ENCODE assay signal across 35 cellular contexts in the genomic region with DNA sequence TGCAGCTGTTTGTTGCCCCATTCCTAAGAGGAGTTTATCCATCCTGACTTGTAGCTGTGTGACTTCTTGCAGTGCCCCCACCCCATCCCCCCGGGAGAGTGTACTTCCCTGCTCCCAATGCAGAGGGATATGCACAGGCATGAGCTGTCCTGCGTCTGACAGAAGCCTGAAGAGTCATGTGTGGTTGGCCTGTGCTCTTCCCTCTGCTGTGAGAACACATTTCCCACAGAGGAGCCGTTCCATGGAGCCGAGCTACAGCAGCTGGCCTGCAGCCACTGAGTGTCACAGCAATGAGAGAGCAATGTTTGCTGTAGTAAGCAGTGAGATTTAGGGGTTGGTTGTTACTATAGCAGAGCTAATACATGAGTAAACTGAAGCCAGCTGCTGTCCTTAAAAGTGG. TPM values are rescaled to one million over a fixed set of nuclear protein-coding genes. Genes with fewer than 3 reads are reported as not detected.
A peak's percentile ranks its signal among the peaks of the same experiment; 100 is the strongest.
DNase-seq lines count a peak whose midpoint lies in the region; ATAC-seq, FAIRE-seq and TF ChIP-seq lines count a peak whose summit lies in the region.
"Had no signal": no experiment of that assay in that cellular context is flagged by ENCODE, and none has a peak within 500 bp of the region (broad histone marks: within the 10 kb centered on the region; RNA-seq: fewer than 3 reads in every experiment).

No MANE protein-coding gene starts in this region.

- no peak overlapping the region for H3K9ac ChIP-seq in HepG2 (ENCODE audit: insufficient read depth, low read depth, low read length)
- H3K9ac ChIP-seq: BLaER1 had no signal

- intact Hi-C loops in HepG2 (cut with micrococcal nuclease; ENCODE audit: unreplicated experiment) (no loop called here), right lobe of liver (cut with DNase I) (no loop called here), gastrocnemius medialis (cut with DNase I; ENCODE audit: low total_unique reads) (no loop called here)

- H3K4me3 ChIP-seq in HepG2 (replicated peaks in 1 of 3; ENCODE audit: insufficient read depth in 1 of 3, low read depth in 2 of 3, low read length in 3 of 3) (no peak overlapping the region), right lobe of liver (no peak overlapping the region), astrocyte of the spinal cord (ENCODE audit: low read depth, low read length) (no peak overlapping the region), gastrocnemius medialis (no peak overlapping the region)
- H3K4me3 ChIP-seq: ascending aorta, BLaER1, gastroesophageal sphincter, hepatocyte, uterus had no signal

- H3K27me3 ChIP-seq in HepG2 (ENCODE audit: control insufficient read depth in 1 of 2, insufficient read depth in 2 of 2, low read length in 2 of 2) (no peaks in the 10 kb centered on the region), right lobe of liver (no peaks in the 10 kb centered on the region), gastrocnemius medialis (no peaks in the 10 kb centered on the region)
- H3K27me3 ChIP-seq: ascending aorta, BLaER1, gastroesophageal sphincter, hepatocyte, uterus had no signal

- H3K27ac ChIP-seq in HepG2 (ENCODE audit: extremely low read length, insufficient read depth, low read length) (no peak overlapping the region), right lobe of liver (no peak overlapping the region), gastrocnemius medialis (no peak overlapping the region)
- H3K27ac ChIP-seq: ascending aorta, BLaER1, gastroesophageal sphincter, hepatocyte, uterus had no signal

- H4K20me1 ChIP-seq in HepG2 (ENCODE audit: insufficient read depth, low read length), result peaks cover 2% of the 10 kb centered on the region; the same call in 1 of the 2 replicates

- in situ Hi-C loops in HepG2 (cut with HindIII; ENCODE audit: extremely low pct_ligation_motif_present, low pct_unique_long_range_greater_than_20kb) (no loop called here), astrocyte of the spinal cord (cut with HindIII; ENCODE audit: low sequenced_read_pairs) (no loop called here), gastrocnemius medialis (cut with MboI; ENCODE audit: low sequenced_read_pairs in 4 of 4) (no loop called here)

- TF ChIP-seq POLR2A in HepG2 (IDR thresholded peaks at IDR 0.05; ENCODE audit: insufficient read depth in 1 of 2, low read depth in 2 of 2, low read length in 2 of 2) (no peak), right lobe of liver (IDR thresholded peaks at IDR 0.05) (no peak), gastrocnemius medialis (IDR thresholded peaks at IDR 0.05) (no peak)

- H3K79me2 ChIP-seq in HepG2 (ENCODE audit: insufficient read depth, low read length), result no peaks in the 10 kb centered on the region
- H3K79me2 ChIP-seq: hepatocyte had no signal

- peaks cover 30 to 50% of the 10 kb centered on the region in 2 experiments for H3K36me3 ChIP-seq in HepG2 (replicated peaks in 1 of 2; ENCODE audit: control insufficient read depth in 1 of 2, insufficient read depth in 2 of 2, low read length in 2 of 2)
- peaks cover 0 to 51% (median 20%) of the 10 kb centered on the region in 4 donors for H3K36me3 ChIP-seq in right lobe of liver
- peaks cover 0 to 65% of the 10 kb centered on the region in 2 donors for H3K36me3 ChIP-seq in gastrocnemius medialis
- H3K36me3 ChIP-seq: uterus had no signal

- 93% methylated on average over 4 of the region's 4 CpGs for WGBS in HepG2 (ENCODE audit: low lambda C conversion rate)
- WGBS in right lobe of liver (ENCODE audit: insufficient coverage, low coverage, low lambda C conversion rate, missing lambda C conversion rate), result no CpG with 5 or more reads among the region's 4 CpGs

- CTCF ChIA-PET in HepG2 (lab: Yijun Ruan, JAX; ENCODE audit: low intra/inter-chr PET ratio, low total read pairs), result no interaction called here

- DNase-seq in HepG2 (ENCODE audit: low spot score) (no peak), right lobe of liver (no peak), astrocyte of the spinal cord (ENCODE audit: low read depth, low spot score) (peak; percentile 47), iris pigment epithelial cell (ENCODE audit: low read depth) (peak; percentile 37), NCI-H1092 treated with DMSO at 0.1 percent for 48 hours (lab: John Stamatoyannopoulos, UW) (no peak), GM19238 (ENCODE audit: insufficient read length, low spot score) (no peak), gastrocnemius medialis (no peak)
- DNase-seq: activated B cell treated with CpG ODN at 0.5 μM for 24 hours; activated CD4-positive, alpha-beta T cell treated with anti-CD3 and anti-CD28 coated beads, Interleukin-2, amount 50 U/mL, for 1 hour; activated gamma-delta T cell; activated naive CD8-positive, alpha-beta T cell treated with anti-CD3 and anti-CD28 coated beads, Interleukin-2, amount 10 ng/mL, durations not matched to agents 7 days and 5 days; activated T-cell treated with anti-CD3 and anti-CD28 coated beads, Interleukin-2, amount 50 U/mL, for 4 hours; dermis blood vessel endothelial cell; DMS 273 treated with DMSO at 0.1 percent for 48 hours; HCEC 1CT; Karpas-422; left cardiac atrium; NCI-H1436 treated with DMSO at 0.1 percent for 48 hours; NCI-H446 treated with DMSO at 0.1 percent for 48 hours; RPMI8226; stimulated activated CD4-positive, alpha-beta T cell treated with anti-CD3 and anti-CD28 coated beads, Interleukin-12 subunit alpha, Interleukin-12 subunit beta, amount 100 ng/mL, for 4 hours; stimulated activated CD4-positive, alpha-beta T cell treated with anti-CD3 and anti-CD28 coated beads, Interleukin-2, amount 100 ng/mL, for 48 hours; stimulated activated naive CD8-positive, alpha-beta T cell treated with anti-CD3 and anti-CD28 coated beads, Interleukin-15, amount 100 ng/mL, for 72 hours; T-cell; uterus had no signal

- TF ChIP-seq RAD21 in HepG2 (CRISPR knock-in tag; IDR thresholded peaks at IDR 0.05), result no peak

- no peak for TF ChIP-seq CTCF in HepG2 (CRISPR knock-in tag; IDR thresholded peaks at IDR 0.05)
- TF ChIP-seq CTCF in right lobe of liver (IDR thresholded peaks at IDR 0.05), result no peak
- TF ChIP-seq CTCF in astrocyte of the spinal cord (IDR thresholded peaks at IDR 0.05; ENCODE audit: low read depth, low read length), result no peak
- no peak for TF ChIP-seq CTCF in gastrocnemius medialis (IDR thresholded peaks at IDR 0.05 in 4 of 5, conservative IDR thresholded peaks at IDR 0.05 in 1 of 5)

- POLR2A ChIA-PET in HepG2 (lab: Yijun Ruan, JAX), result no interaction called here

- H2AFZ ChIP-seq in HepG2 (ENCODE audit: low read length), result no peak overlapping the region
- H2AFZ ChIP-seq: hepatocyte had no signal

- H3K9me3 ChIP-seq in HepG2 (ENCODE audit: low read length) (no peaks in the 10 kb centered on the region), right lobe of liver (no peaks in the 10 kb centered on the region), gastrocnemius medialis (no peaks in the 10 kb centered on the region)
- H3K9me3 ChIP-seq: ascending aorta, BLaER1, gastroesophageal sphincter, uterus had no signal

- no peak overlapping the region for H3K4me2 ChIP-seq in HepG2 (ENCODE audit: low read depth, low read length)
- H3K4me2 ChIP-seq: BLaER1, hepatocyte had no signal

- ATAC-seq in HepG2 (no peak), right lobe of liver (no peak), GM21529 (IDR thresholded peaks at IDR 0.05; ENCODE audit: unreplicated experiment) (no peak), gastrocnemius medialis (no peak)
- ATAC-seq: activated T-cell treated with anti-CD3 and anti-CD28 coated beads, Interleukin-2, amount 50 U/mL, for 4 hours; esophagus mucosa; gastroesophageal sphincter; stimulated activated naive CD8-positive, alpha-beta T cell treated with anti-CD3 and anti-CD28 coated beads, Interleukin-15, amount 100 ng/mL, for 72 hours; T-cell had no signal

- BruUV-seq in HepG2 (replicated peaks; lab: Mats Ljungman, UMichigan), result TSS peak; percentile 33

- no peaks in the 10 kb centered on the region for H3K4me1 ChIP-seq in HepG2 (ENCODE audit: insufficient read depth, low read length)
- H3K4me1 ChIP-seq in right lobe of liver, result no peaks in the 10 kb centered on the region
- H3K4me1 ChIP-seq in gastrocnemius medialis, result no peaks in the 10 kb centered on the region
- H3K4me1 ChIP-seq: ascending aorta, BLaER1, gastroesophageal sphincter, uterus had no signal

- TF ChIP-seq EP300 in HepG2 (IDR thresholded peaks at IDR 0.05; ENCODE audit: low read depth in 2 of 2, low read length in 2 of 2) (no peak), HepG2 (CRISPR knock-in tag; IDR thresholded peaks at IDR 0.05; ENCODE audit: borderline replicate concordance) (no peak)

- FAIRE-seq in HepG2 (lab: Jason Lieb, UNC), result no peak
- FAIRE-seq: GM12892 had no signal

RNA-seq across cellular contexts. Expression of a gene that starts 22.1 kb away (rescaled TPM):
- 4.6 and 5.5 TPM in 2 replicates for total RNA-seq in HepG2 (2016; rRNA removed; fragmentation: Illumina TruSeq; extraction: Trizol)
- total RNA-seq in HepG2 (2016; cell fraction: cytosol; rRNA removed; fragmentation: Illumina TruSeq; extraction: Trizol; ENCODE audit: low read depth), result 0.88 and 1.0 TPM in 2 replicates
- total RNA-seq in HepG2 (2016; cell fraction: insoluble cytoplasmic fraction; rRNA removed; fragmentation: Illumina TruSeq; extraction: Trizol), result 5.2 and 6.0 TPM in 2 replicates
- total RNA-seq in HepG2 (2016; cell fraction: membrane; rRNA removed; fragmentation: Illumina TruSeq; extraction: Trizol), result 2.7 and 3.2 TPM in 2 replicates
- total RNA-seq in HepG2 (2016; cell fraction: nucleus; rRNA removed; fragmentation: Illumina TruSeq; extraction: Trizol), result 2.5 and 3.0 TPM in 2 replicates
- 2.4 and 3.2 TPM in 2 replicates for polyA plus RNA-seq in HepG2 (2011; rRNA removed)
- 2.9 and 3.2 TPM in 2 replicates for polyA plus RNA-seq in HepG2 (2011; cell fraction: cytosol; rRNA removed)
- polyA plus RNA-seq in HepG2 (2011; cell fraction: nucleus; rRNA removed), result 1.8 and 2.3 TPM in 2 replicates
- polyA plus RNA-seq in HepG2 (2012), result 4.0 and 4.3 TPM in 2 replicates
- polyA plus RNA-seq in HepG2 (2016; cell fraction: cytosol; fragmentation: Illumina TruSeq; extraction: Trizol; ENCODE audit: low read depth), result 0.36 and 0.53 TPM in 2 replicates
- polyA plus RNA-seq in HepG2 (2016; cell fraction: insoluble cytoplasmic fraction; fragmentation: Illumina TruSeq; extraction: Trizol; ENCODE audit: low read depth), result 4.1 and 5.5 TPM in 2 replicates
- polyA plus RNA-seq in HepG2 (2016; cell fraction: membrane; fragmentation: Illumina TruSeq; extraction: Trizol; ENCODE audit: low read depth), result 1.5 TPM in 2 replicates
- 2.1 and 2.7 TPM in 2 replicates for polyA plus RNA-seq in HepG2 (2016; cell fraction: nucleus; fragmentation: Illumina TruSeq; extraction: Trizol; ENCODE audit: insufficient read depth, low read depth)
- polyA minus RNA-seq in HepG2 (2011; rRNA and poly(A)+ RNA removed; ENCODE audit: low replicate concordance), result 10.2 and 10.5 TPM in 2 replicates
- polyA minus RNA-seq in HepG2 (2011; cell fraction: cytosol; rRNA and poly(A)+ RNA removed), result 3.4 and 3.9 TPM in 2 replicates
- polyA minus RNA-seq in HepG2 (2011; cell fraction: nucleus; rRNA and poly(A)+ RNA removed), result 5.3 and 7.2 TPM in 2 replicates
- total RNA-seq in right lobe of liver, result 1 to 10 TPM; 3.2 to 5.4 (median 4.0) TPM
- 1 to 10 TPM; 4.7 to 8.4 (median 4.9) TPM for total RNA-seq in gastrocnemius medialis

RNA-seq across cellular contexts. Expression of a gene that starts 26.6 kb away (rescaled TPM):
- 24.7 and 36.9 TPM in 2 replicates for total RNA-seq in HepG2 (2016; rRNA removed; fragmentation: Illumina TruSeq; extraction: Trizol)
- total RNA-seq in HepG2 (2016; cell fraction: cytosol; rRNA removed; fragmentation: Illumina TruSeq; extraction: Trizol; ENCODE audit: low read depth), result 3.6 and 5.7 TPM in 2 replicates
- 24.3 and 36.7 TPM in 2 replicates for total RNA-seq in HepG2 (2016; cell fraction: insoluble cytoplasmic fraction; rRNA removed; fragmentation: Illumina TruSeq; extraction: Trizol)
- 9.1 and 11.1 TPM in 2 replicates for total RNA-seq in HepG2 (2016; cell fraction: membrane; rRNA removed; fragmentation: Illumina TruSeq; extraction: Trizol)
- 17.4 and 20.0 TPM in 2 replicates for total RNA-seq in HepG2 (2016; cell fraction: nucleus; rRNA removed; fragmentation: Illumina TruSeq; extraction: Trizol)
- polyA plus RNA-seq in HepG2 (2011; rRNA removed), result 12.4 and 13.1 TPM in 2 replicates
- polyA plus RNA-seq in HepG2 (2011; cell fraction: cytosol; rRNA removed), result 11.2 and 13.2 TPM in 2 replicates
- 6.3 and 7.8 TPM in 2 replicates for polyA plus RNA-seq in HepG2 (2011; cell fraction: nucleus; rRNA removed)
- 12.6 and 17.5 TPM in 2 replicates for polyA plus RNA-seq in HepG2 (2012)
- 2.7 and 3.0 TPM in 2 replicates for polyA plus RNA-seq in HepG2 (2016; cell fraction: cytosol; fragmentation: Illumina TruSeq; extraction: Trizol; ENCODE audit: low read depth)
- polyA plus RNA-seq in HepG2 (2016; cell fraction: insoluble cytoplasmic fraction; fragmentation: Illumina TruSeq; extraction: Trizol; ENCODE audit: low read depth), result 34.9 and 38.2 TPM in 2 replicates
- 5.7 and 5.8 TPM in 2 replicates for polyA plus RNA-seq in HepG2 (2016; cell fraction: membrane; fragmentation: Illumina TruSeq; extraction: Trizol; ENCODE audit: low read depth)
- 19.1 and 22.5 TPM in 2 replicates for polyA plus RNA-seq in HepG2 (2016; cell fraction: nucleus; fragmentation: Illumina TruSeq; extraction: Trizol; ENCODE audit: insufficient read depth, low read depth)
- 19.1 and 32.6 TPM in 2 replicates for polyA minus RNA-seq in HepG2 (2011; rRNA and poly(A)+ RNA removed; ENCODE audit: low replicate concordance)
- 6.5 and 7.4 TPM in 2 replicates for polyA minus RNA-seq in HepG2 (2011; cell fraction: cytosol; rRNA and poly(A)+ RNA removed)
- 17.8 and 20.0 TPM in 2 replicates for polyA minus RNA-seq in HepG2 (2011; cell fraction: nucleus; rRNA and poly(A)+ RNA removed)
- total RNA-seq in right lobe of liver, result 10 to 100 TPM in 3 of 6 experiments, 1 to 10 TPM in 3; 8.1 to 19.2 (median 10.0) TPM
- total RNA-seq in gastrocnemius medialis, result 10 to 100 TPM; 26.7 to 44.3 (median 31.4) TPM

RNA-seq across cellular contexts. Expression of a gene that starts 58.9 kb away (rescaled TPM):
- total RNA-seq in HepG2 (2016; rRNA removed; fragmentation: Illumina TruSeq; extraction: Trizol), result not detected in 2 replicates
- not detected in 2 replicates for total RNA-seq in HepG2 (2016; cell fraction: cytosol; rRNA removed; fragmentation: Illumina TruSeq; extraction: Trizol; ENCODE audit: low read depth)
- total RNA-seq in HepG2 (2016; cell fraction: insoluble cytoplasmic fraction; rRNA removed; fragmentation: Illumina TruSeq; extraction: Trizol), result not detected in 2 replicates
- not detected in 2 replicates for total RNA-seq in HepG2 (2016; cell fraction: membrane; rRNA removed; fragmentation: Illumina TruSeq; extraction: Trizol)
- total RNA-seq in HepG2 (2016; cell fraction: nucleus; rRNA removed; fragmentation: Illumina TruSeq; extraction: Trizol), result not detected in 2 replicates
- polyA plus RNA-seq in HepG2 (2011; rRNA removed), result not detected in 2 replicates
- not detected in 2 replicates for polyA plus RNA-seq in HepG2 (2011; cell fraction: cytosol; rRNA removed)
- polyA plus RNA-seq in HepG2 (2011; cell fraction: nucleus; rRNA removed), result not detected in 2 replicates
- not detected in 2 replicates for polyA plus RNA-seq in HepG2 (2012)
- polyA plus RNA-seq in HepG2 (2016; cell fraction: cytosol; fragmentation: Illumina TruSeq; extraction: Trizol; ENCODE audit: low read depth), result not detected in 2 replicates
- not detected in 2 replicates for polyA plus RNA-seq in HepG2 (2016; cell fraction: insoluble cytoplasmic fraction; fragmentation: Illumina TruSeq; extraction: Trizol; ENCODE audit: low read depth)
- not detected in 2 replicates for polyA plus RNA-seq in HepG2 (2016; cell fraction: membrane; fragmentation: Illumina TruSeq; extraction: Trizol; ENCODE audit: low read depth)
- polyA plus RNA-seq in HepG2 (2016; cell fraction: nucleus; fragmentation: Illumina TruSeq; extraction: Trizol; ENCODE audit: insufficient read depth, low read depth), result not detected in 2 replicates
- 0.05 TPM in 1 of 2 replicates, not detected in the other for polyA minus RNA-seq in HepG2 (2011; rRNA and poly(A)+ RNA removed; ENCODE audit: low replicate concordance)
- 1.1 TPM in 1 of 2 replicates, not detected in the other for polyA minus RNA-seq in HepG2 (2011; cell fraction: cytosol; rRNA and poly(A)+ RNA removed)
- not detected in 2 replicates for polyA minus RNA-seq in HepG2 (2011; cell fraction: nucleus; rRNA and poly(A)+ RNA removed)
- 1 to 10 TPM; 2.7 to 8.9 (median 4.7) TPM for total RNA-seq in right lobe of liver
- total RNA-seq in gastrocnemius medialis, result under 1 TPM in 3 of 4 donors, not detected in 1; 0.10 to 0.24 (median 0.13) TPM
- total RNA-seq: A673, ascending aorta, neural crest cell, SK-MEL-5 had no signal

Comparison
In these comparisons a context has a peak if more than half of its experiments do, and no peak if none do; other contexts are left out.
1. DNase-seq: peak in astrocyte of the spinal cord (single experiment) and iris pigment epithelial cell (single experiment); none in HepG2 (single experiment), right lobe of liver (0 of 3), NCI-H1092 treated with DMSO at 0.1 percent for 48 hours (single experiment), GM19238 (single experiment) and gastrocnemius medialis (0 of 2).